1 cellular context compared by ENCODE assay signal in genomic region chr17:30336369-30337171, GRCh38.
A peak's percentile ranks its signal among the peaks of the same experiment; 100 is the strongest.
TF ChIP-seq lines count a peak whose summit lies in the region.

No MANE protein-coding gene starts in this region.

TF ChIP-seq in HepG2, 621 proteins besides CTCF, POLR2A, EP300 and RAD21 (continued from another document and continues in another):
- no peak for TF ChIP-seq USF2 (IDR thresholded peaks at IDR 0.05; ENCODE audit: low read depth, low read length)
- TF ChIP-seq USF2 (CRISPR knock-in tag; IDR thresholded peaks at IDR 0.05; ENCODE audit: borderline replicate concordance): peak; percentile 43
- TF ChIP-seq ZNF362 (CRISPR knock-in tag; IDR thresholded peaks at IDR 0.05; ENCODE audit: borderline replicate concordance): no peak
- TF ChIP-seq SIX1 (CRISPR knock-in tag; IDR thresholded peaks at IDR 0.05; ENCODE audit: borderline replicate concordance): peak; percentile 36; the same call in 1 of the 2 replicates
- TF ChIP-seq ZFP36L2 (CRISPR knock-in tag; IDR thresholded peaks at IDR 0.05): no peak
- peak; percentile 64 for TF ChIP-seq YY1 (IDR thresholded peaks at IDR 0.05; ENCODE audit: insufficient read depth, insufficient replicate concordance, low read depth, low read length)
- no peak for TF ChIP-seq ASH2L (IDR thresholded peaks at IDR 0.05; ENCODE audit: insufficient read length, low read depth, low read length)
- peak; percentile 86 for TF ChIP-seq STAG1 (CRISPR knock-in tag; IDR thresholded peaks at IDR 0.05)
- peak; percentile 74 for TF ChIP-seq EHMT2 (IDR thresholded peaks at IDR 0.05; ENCODE audit: borderline replicate concordance, low read depth, low read length)
- no peak for TF ChIP-seq ZNF501 (CRISPR knock-in tag; IDR thresholded peaks at IDR 0.05)
- 0 out of 2 replicates have a peak, but pooled peaks have one; percentile 54 for TF ChIP-seq KLF11 (CRISPR knock-in tag; IDR thresholded peaks at IDR 0.05)
- no peak for TF ChIP-seq GTF3A (CRISPR knock-in tag; conservative IDR thresholded peaks at IDR 0.05)
- no peak for TF ChIP-seq TAF1 (CRISPR knock-in tag; IDR thresholded peaks at IDR 0.05)
- no peak for TF ChIP-seq LCORL (IDR thresholded peaks at IDR 0.05)
- TF ChIP-seq LCORL (CRISPR knock-in tag; IDR thresholded peaks at IDR 0.05): peak; percentile 40; the same call in 1 of the 2 replicates
- peak; percentile 58; the same call in 1 of the 2 replicates for TF ChIP-seq ZNF503 (CRISPR knock-in tag; IDR thresholded peaks at IDR 0.05)
- peak; percentile 13; the same call in 1 of the 2 replicates for TF ChIP-seq ETV5 (CRISPR knock-in tag; IDR thresholded peaks at IDR 0.05; ENCODE audit: borderline replicate concordance)
- TF ChIP-seq SUZ12 (IDR thresholded peaks at IDR 0.05; ENCODE audit: low read depth, low read length): no peak
- TF ChIP-seq SALL1 (CRISPR knock-in tag; IDR thresholded peaks at IDR 0.05): peak; percentile 40; the same call in 1 of the 2 replicates
- TF ChIP-seq, protein P1, sequence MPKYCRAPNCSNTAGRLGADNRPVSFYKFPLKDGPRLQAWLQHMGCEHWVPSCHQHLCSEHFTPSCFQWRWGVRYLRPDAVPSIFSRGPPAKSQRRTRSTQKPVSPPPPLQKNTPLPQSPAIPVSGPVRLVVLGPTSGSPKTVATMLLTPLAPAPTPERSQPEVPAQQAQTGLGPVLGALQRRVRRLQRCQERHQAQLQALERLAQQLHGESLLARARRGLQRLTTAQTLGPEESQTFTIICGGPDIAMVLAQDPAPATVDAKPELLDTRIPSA (CRISPR knock-in tag; IDR thresholded peaks at IDR 0.05; ENCODE audit: borderline replicate concordance): no peak
- TF ChIP-seq POLR2AphosphoS5 (IDR thresholded peaks at IDR 0.05; ENCODE audit: low read depth, low read length): peak; percentile 86
- peak; percentile 40; the same call in 1 of the 2 replicates for TF ChIP-seq RCOR2 (CRISPR knock-in tag; IDR thresholded peaks at IDR 0.05)
- TF ChIP-seq SIN3B (IDR thresholded peaks at IDR 0.05; ENCODE audit: low read length): no peak
- TF ChIP-seq HDAC1 (CRISPR knock-in tag; IDR thresholded peaks at IDR 0.05): peak; percentile 40; the same call in 1 of the 2 replicates
- TF ChIP-seq SP140L (CRISPR knock-in tag; IDR thresholded peaks at IDR 0.05; ENCODE audit: borderline replicate concordance): peak; percentile 70; the same call in 1 of the 2 replicates
- TF ChIP-seq, protein P2, sequence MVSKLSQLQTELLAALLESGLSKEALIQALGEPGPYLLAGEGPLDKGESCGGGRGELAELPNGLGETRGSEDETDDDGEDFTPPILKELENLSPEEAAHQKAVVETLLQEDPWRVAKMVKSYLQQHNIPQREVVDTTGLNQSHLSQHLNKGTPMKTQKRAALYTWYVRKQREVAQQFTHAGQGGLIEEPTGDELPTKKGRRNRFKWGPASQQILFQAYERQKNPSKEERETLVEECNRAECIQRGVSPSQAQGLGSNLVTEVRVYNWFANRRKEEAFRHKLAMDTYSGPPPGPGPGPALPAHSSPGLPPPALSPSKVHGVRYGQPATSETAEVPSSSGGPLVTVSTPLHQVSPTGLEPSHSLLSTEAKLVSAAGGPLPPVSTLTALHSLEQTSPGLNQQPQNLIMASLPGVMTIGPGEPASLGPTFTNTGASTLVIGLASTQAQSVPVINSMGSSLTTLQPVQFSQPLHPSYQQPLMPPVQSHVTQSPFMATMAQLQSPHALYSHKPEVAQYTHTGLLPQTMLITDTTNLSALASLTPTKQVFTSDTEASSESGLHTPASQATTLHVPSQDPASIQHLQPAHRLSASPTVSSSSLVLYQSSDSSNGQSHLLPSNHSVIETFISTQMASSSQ (IDR thresholded peaks at IDR 0.05; ENCODE audit: low read depth): peak; percentile 86
- TF ChIP-seq, protein P2 (CRISPR knock-in tag; IDR thresholded peaks at IDR 0.05; ENCODE audit: borderline replicate concordance): peak; percentile 92
- 0 out of 2 replicates have a peak, but pooled peaks have one; percentile 37 for TF ChIP-seq ZNF205 (CRISPR knock-in tag; IDR thresholded peaks at IDR 0.05)
- TF ChIP-seq ARNT2 (CRISPR knock-in tag; IDR thresholded peaks at IDR 0.05; ENCODE audit: low read depth): no peak
- peak; percentile 85 for TF ChIP-seq DRAP1 (CRISPR knock-in tag; IDR thresholded peaks at IDR 0.05)
- TF ChIP-seq FOXK1 (CRISPR knock-in tag; IDR thresholded peaks at IDR 0.05; ENCODE audit: borderline replicate concordance, low read depth): peak; percentile 48; the same call in 1 of the 2 replicates
- TF ChIP-seq TEAD3 (CRISPR knock-in tag; optimal IDR thresholded peaks at IDR 0.05; ENCODE audit: borderline replicate concordance): peak; percentile 82
- peak; percentile 77 for TF ChIP-seq ZNF652 (CRISPR knock-in tag; IDR thresholded peaks at IDR 0.05; ENCODE audit: borderline replicate concordance, low read depth)
- TF ChIP-seq FOXA3 (CRISPR knock-in tag; IDR thresholded peaks at IDR 0.05): peak; percentile 70
- TF ChIP-seq SIN3A (IDR thresholded peaks at IDR 0.05; ENCODE audit: borderline replicate concordance, low read depth, low read length): no peak
- TF ChIP-seq, protein P3, sequence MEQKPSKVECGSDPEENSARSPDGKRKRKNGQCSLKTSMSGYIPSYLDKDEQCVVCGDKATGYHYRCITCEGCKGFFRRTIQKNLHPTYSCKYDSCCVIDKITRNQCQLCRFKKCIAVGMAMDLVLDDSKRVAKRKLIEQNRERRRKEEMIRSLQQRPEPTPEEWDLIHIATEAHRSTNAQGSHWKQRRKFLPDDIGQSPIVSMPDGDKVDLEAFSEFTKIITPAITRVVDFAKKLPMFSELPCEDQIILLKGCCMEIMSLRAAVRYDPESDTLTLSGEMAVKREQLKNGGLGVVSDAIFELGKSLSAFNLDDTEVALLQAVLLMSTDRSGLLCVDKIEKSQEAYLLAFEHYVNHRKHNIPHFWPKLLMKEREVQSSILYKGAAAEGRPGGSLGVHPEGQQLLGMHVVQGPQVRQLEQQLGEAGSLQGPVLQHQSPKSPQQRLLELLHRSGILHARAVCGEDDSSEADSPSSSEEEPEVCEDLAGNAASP (CRISPR knock-in tag; IDR thresholded peaks at IDR 0.05; ENCODE audit: borderline replicate concordance): peak; percentile 48; the same call in 1 of the 2 replicates
- TF ChIP-seq CCDC6 (CRISPR knock-in tag; IDR thresholded peaks at IDR 0.05): no peak
- TF ChIP-seq ZNF850 (CRISPR knock-in tag; conservative IDR thresholded peaks at IDR 0.05): 0 out of 2 replicates have a peak, but pooled peaks have one; percentile 27
- no peak for TF ChIP-seq ARNT (IDR thresholded peaks at IDR 0.05)
- TF ChIP-seq BRD4 (CRISPR knock-in tag; IDR thresholded peaks at IDR 0.05): 0 out of 2 replicates have a peak, but pooled peaks have one; percentile 52
- TF ChIP-seq CBX1 (IDR thresholded peaks at IDR 0.05; ENCODE audit: low read depth): no peak
- no peak for TF ChIP-seq NFKB2 (CRISPR knock-in tag; IDR thresholded peaks at IDR 0.05; ENCODE audit: borderline replicate concordance)
- peak; percentile 42; the same call in 1 of the 2 replicates for TF ChIP-seq ZMYM3 (CRISPR knock-in tag; IDR thresholded peaks at IDR 0.05)
- TF ChIP-seq CREM (IDR thresholded peaks at IDR 0.05): peak; percentile 48
- TF ChIP-seq CREM (CRISPR knock-in tag; IDR thresholded peaks at IDR 0.05): no peak
- no peak for TF ChIP-seq HIC2 (CRISPR knock-in tag; IDR thresholded peaks at IDR 0.05; ENCODE audit: low read depth)
- TF ChIP-seq ZNF768 (CRISPR knock-in tag; IDR thresholded peaks at IDR 0.05): no peak
- TF ChIP-seq RFX3 (CRISPR knock-in tag; IDR thresholded peaks at IDR 0.05): no peak
- peak; percentile 42; the same call in 1 of the 2 replicates for TF ChIP-seq ZNF770 (CRISPR knock-in tag; IDR thresholded peaks at IDR 0.05)
- peak; percentile 86 for TF ChIP-seq GATAD2A (CRISPR knock-in tag; IDR thresholded peaks at IDR 0.05)
- peak; percentile 48; the same call in 1 of the 2 replicates for TF ChIP-seq NR2F6 (IDR thresholded peaks at IDR 0.05)
- TF ChIP-seq NR2F6 (CRISPR knock-in tag; IDR thresholded peaks at IDR 0.05): peak; percentile 57
- TF ChIP-seq ARHGAP35 (CRISPR knock-in tag; IDR thresholded peaks at IDR 0.05; ENCODE audit: borderline replicate concordance): no peak
- TF ChIP-seq BRCA1 (CRISPR knock-in tag; IDR thresholded peaks at IDR 0.05): 0 out of 2 replicates have a peak, but pooled peaks have one; percentile 53
